1 cellular context compared by ENCODE assay signal in the genomic region with DNA sequence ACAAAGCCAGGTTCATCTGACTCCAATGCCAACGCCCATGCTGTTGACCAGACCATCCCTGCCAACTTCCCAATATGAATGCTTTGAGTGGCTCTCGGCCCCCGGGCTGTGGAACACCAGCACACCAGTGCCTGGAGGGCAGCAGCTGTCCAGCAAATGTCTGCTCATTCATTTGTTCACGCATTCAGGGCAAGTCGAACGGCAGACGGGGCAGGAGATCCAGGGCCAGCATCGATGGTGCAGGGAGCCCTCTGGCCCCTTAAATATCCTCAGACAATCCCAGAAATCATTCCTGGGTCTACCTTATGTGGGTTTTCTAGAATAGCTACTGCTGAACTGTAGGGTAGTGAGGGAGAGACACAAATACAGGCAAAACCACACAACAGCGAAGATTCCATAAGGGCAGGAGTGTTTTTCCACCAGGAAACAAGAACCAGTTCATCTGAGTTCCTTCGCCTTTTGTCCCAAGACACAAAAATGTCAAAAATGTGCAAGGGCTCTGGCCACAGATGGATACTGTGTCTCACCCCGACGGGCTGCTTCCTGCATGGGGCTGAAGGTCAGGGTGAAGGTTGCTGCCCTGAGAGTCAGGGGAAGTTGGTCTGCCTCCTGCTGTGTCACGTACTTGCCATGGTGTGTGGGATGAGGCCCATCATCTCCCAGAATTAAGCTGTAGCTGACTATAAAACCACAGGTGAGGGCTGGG.
TF ChIP-seq lines count a peak whose summit lies in the region.

No MANE protein-coding gene starts in this region.

TF ChIP-seq in SK-N-SH, 30 proteins besides CTCF, POLR2A, EP300 and RAD21 (continued from another document):
- TF ChIP-seq, protein P1, sequence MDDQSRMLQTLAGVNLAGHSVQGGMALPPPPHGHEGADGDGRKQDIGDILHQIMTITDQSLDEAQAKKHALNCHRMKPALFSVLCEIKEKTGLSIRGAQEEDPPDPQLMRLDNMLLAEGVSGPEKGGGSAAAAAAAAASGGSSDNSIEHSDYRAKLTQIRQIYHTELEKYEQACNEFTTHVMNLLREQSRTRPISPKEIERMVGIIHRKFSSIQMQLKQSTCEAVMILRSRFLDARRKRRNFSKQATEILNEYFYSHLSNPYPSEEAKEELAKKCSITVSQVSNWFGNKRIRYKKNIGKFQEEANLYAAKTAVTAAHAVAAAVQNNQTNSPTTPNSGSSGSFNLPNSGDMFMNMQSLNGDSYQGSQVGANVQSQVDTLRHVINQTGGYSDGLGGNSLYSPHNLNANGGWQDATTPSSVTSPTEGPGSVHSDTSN (IDR thresholded peaks at IDR 0.05) = no peak
